1 cellular context compared by ENCODE assay signal in the genomic region with DNA sequence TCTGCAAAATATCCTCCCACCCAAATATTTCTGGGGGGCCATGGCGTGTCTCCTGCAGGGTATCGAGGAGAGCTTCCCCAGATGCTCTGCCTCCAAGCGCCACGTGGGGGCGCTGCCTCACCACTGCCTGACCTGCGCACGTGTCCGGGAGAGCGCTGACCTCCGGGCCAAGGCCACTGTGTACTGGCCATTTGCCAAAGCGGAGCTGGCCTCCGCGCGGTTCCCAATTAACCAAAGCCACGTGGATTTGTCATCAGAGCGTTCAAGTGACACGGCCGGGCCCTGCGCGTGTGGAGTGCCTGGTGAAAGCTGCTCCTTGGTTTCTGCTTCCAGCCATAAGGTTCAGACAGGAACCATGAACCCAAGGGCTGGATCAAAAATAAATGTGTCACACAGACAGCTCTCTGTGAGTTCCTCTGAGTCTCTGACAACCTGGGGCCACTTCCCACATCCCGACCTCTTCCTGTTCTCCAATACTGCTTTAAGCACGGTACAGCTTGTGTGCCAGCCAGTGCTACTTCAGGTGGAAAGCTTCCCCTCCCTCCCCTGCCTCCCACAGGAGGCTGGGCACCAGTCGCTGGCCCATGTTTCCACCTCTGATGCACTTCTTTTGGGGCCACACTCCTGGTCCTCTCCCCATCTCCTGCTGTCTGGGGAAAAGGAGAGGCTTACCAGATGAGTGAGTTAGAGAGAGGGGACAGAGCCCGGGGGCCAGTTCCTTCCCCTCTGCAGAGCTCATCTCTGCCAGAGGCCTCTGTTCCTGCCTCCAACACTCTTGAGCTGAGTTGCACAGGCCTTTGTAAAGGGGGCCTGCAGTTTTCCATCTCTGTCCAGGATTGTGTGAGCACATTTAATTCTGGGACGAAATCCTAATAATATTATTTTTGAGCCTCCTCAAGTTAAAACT.
TF ChIP-seq lines count a peak whose summit lies in the region.

No MANE protein-coding gene starts in this region.

TF ChIP-seq in HepG2, 621 proteins besides CTCF, POLR2A, EP300 and RAD21 (continued from another document and continues in another):
- TF ChIP-seq KIAA2018 (CRISPR knock-in tag; IDR thresholded peaks at IDR 0.05; ENCODE audit: borderline replicate concordance) (no peak), ZNF589 (CRISPR knock-in tag; conservative IDR thresholded peaks at IDR 0.05) (no peak), NRL (CRISPR knock-in tag; IDR thresholded peaks at IDR 0.05; ENCODE audit: borderline replicate concordance) (peak; percentile 38; the same call in 1 of the 2 replicates), SNAPC2 (CRISPR knock-in tag; IDR thresholded peaks at IDR 0.05) (peak; percentile 82), AGO2 (optimal IDR thresholded peaks at IDR 0.05; ENCODE audit: low read depth, low read length) (no peak), HDAC6 (IDR thresholded peaks at IDR 0.05; ENCODE audit: low read depth, low read length) (no peak), ZNF296 (CRISPR knock-in tag; conservative IDR thresholded peaks at IDR 0.05) (0 out of 2 replicates have a peak, but pooled peaks have one; percentile 39), ZBTB20 (CRISPR knock-in tag; IDR thresholded peaks at IDR 0.05; ENCODE audit: borderline replicate concordance, low read depth) (no peak), ZSCAN12 (CRISPR knock-in tag; IDR thresholded peaks at IDR 0.05) (no peak), NFKB2 (CRISPR knock-in tag; IDR thresholded peaks at IDR 0.05; ENCODE audit: borderline replicate concordance) (peak; percentile 94), ARNT (IDR thresholded peaks at IDR 0.05) (no peak), ZNF788 (CRISPR knock-in tag; IDR thresholded peaks at IDR 0.05; ENCODE audit: borderline replicate concordance) (peak; percentile 94), RELA (CRISPR knock-in tag; IDR thresholded peaks at IDR 0.05) (no peak), MTERF4 (CRISPR knock-in tag; IDR thresholded peaks at IDR 0.05) (no peak), NFKBIZ (CRISPR knock-in tag; IDR thresholded peaks at IDR 0.05) (no peak), SMAD1 (CRISPR knock-in tag; IDR thresholded peaks at IDR 0.05; ENCODE audit: borderline replicate concordance, low read depth) (no peak; the same call in 1 of the 2 replicates), ZSCAN31 (CRISPR knock-in tag; IDR thresholded peaks at IDR 0.05; ENCODE audit: low read depth) (no peak), SIN3A (IDR thresholded peaks at IDR 0.05; ENCODE audit: borderline replicate concordance, low read depth, low read length) (no peak), LBX2 (CRISPR knock-in tag; IDR thresholded peaks at IDR 0.05; ENCODE audit: borderline replicate concordance) (0 out of 2 replicates have a peak, but pooled peaks have one; percentile 48), ZNF746 (CRISPR knock-in tag; IDR thresholded peaks at IDR 0.05) (no peak), ZFP37 (CRISPR knock-in tag; IDR thresholded peaks at IDR 0.05; ENCODE audit: borderline replicate concordance) (no peak), ATF1 (CRISPR knock-in tag; IDR thresholded peaks at IDR 0.05) (no peak), ZFAT (CRISPR knock-in tag; conservative IDR thresholded peaks at IDR 0.05) (no peak), MED8 (CRISPR knock-in tag; IDR thresholded peaks at IDR 0.05; ENCODE audit: insufficient replicate concordance) (no peak), ZMYM4 (CRISPR knock-in tag; IDR thresholded peaks at IDR 0.05) (peak; percentile 98), ZBTB42 (CRISPR knock-in tag; IDR thresholded peaks at IDR 0.05) (0 out of 2 replicates have a peak, but pooled peaks have one; percentile 45), ZNF691 (CRISPR knock-in tag; IDR thresholded peaks at IDR 0.05; ENCODE audit: borderline replicate concordance, low read depth) (peak; percentile 62; the same call in 1 of the 2 replicates), PHF20 (CRISPR knock-in tag; IDR thresholded peaks at IDR 0.05) (no peak), HNRNPH1 (optimal IDR thresholded peaks at IDR 0.05; ENCODE audit: low read depth, low read length) (no peak), NR1H2 (CRISPR knock-in tag; IDR thresholded peaks at IDR 0.05; ENCODE audit: borderline replicate concordance, low read depth) (no peak), DBP (CRISPR knock-in tag; IDR thresholded peaks at IDR 0.05; ENCODE audit: not compliant biosample characterization) (no peak), ZBTB37 (CRISPR knock-in tag; IDR thresholded peaks at IDR 0.05) (no peak), NFE2 (CRISPR knock-in tag; IDR thresholded peaks at IDR 0.05) (no peak), TCF12 (IDR thresholded peaks at IDR 0.05) (no peak), TCF12 (CRISPR knock-in tag; IDR thresholded peaks at IDR 0.05) (no peak), CHCHD3 (CRISPR knock-in tag; IDR thresholded peaks at IDR 0.05) (no peak)
- TF ChIP-seq, protein P1, sequence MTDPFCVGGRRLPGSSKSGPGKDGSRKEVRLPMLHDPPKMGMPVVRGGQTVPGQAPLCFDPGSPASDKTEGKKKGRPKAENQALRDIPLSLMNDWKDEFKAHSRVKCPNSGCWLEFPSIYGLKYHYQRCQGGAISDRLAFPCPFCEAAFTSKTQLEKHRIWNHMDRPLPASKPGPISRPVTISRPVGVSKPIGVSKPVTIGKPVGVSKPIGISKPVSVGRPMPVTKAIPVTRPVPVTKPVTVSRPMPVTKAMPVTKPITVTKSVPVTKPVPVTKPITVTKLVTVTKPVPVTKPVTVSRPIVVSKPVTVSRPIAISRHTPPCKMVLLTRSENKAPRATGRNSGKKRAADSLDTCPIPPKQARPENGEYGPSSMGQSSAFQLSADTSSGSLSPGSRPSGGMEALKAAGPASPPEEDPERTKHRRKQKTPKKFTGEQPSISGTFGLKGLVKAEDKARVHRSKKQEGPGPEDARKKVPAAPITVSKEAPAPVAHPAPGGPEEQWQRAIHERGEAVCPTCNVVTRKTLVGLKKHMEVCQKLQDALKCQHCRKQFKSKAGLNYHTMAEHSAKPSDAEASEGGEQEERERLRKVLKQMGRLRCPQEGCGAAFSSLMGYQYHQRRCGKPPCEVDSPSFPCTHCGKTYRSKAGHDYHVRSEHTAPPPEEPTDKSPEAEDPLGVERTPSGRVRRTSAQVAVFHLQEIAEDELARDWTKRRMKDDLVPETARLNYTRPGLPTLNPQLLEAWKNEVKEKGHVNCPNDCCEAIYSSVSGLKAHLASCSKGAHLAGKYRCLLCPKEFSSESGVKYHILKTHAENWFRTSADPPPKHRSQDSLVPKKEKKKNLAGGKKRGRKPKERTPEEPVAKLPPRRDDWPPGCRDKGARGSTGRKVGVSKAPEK (CRISPR knock-in tag; IDR thresholded peaks at IDR 0.05; ENCODE audit: borderline replicate concordance), result no peak; the same call in 1 of the 2 replicates
- TF ChIP-seq, protein P2, sequence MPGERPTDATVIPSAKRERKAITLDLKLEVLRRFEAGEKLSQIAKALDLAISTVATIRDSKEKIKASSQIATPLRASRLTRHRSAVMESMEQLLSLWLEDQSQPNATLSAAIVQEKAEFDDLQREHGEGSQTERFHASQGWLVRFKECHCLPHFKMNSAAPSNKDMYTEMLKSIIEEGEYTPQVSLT (CRISPR knock-in tag; IDR thresholded peaks at IDR 0.05; ENCODE audit: borderline replicate concordance, low read depth), result no peak
- TF ChIP-seq, protein P3, sequence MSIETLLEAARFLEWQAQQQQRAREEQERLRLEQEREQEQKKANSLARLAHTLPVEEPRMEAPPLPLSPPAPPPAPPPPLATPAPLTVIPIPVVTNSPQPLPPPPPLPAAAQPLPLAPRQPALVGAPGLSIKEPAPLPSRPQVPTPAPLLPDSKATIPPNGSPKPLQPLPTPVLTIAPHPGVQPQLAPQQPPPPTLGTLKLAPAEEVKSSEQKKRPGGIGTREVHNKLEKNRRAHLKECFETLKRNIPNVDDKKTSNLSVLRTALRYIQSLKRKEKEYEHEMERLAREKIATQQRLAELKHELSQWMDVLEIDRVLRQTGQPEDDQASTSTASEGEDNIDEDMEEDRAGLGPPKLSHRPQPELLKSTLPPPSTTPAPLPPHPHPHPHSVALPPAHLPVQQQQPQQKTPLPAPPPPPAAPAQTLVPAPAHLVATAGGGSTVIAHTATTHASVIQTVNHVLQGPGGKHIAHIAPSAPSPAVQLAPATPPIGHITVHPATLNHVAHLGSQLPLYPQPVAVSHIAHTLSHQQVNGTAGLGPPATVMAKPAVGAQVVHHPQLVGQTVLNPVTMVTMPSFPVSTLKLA (IDR thresholded peaks at IDR 0.05), result peak; percentile 87
